14 cellular contexts compared by ENCODE assay signal in genomic region chr17:82152114-82152513, GRCh38.
"Had no signal": no experiment of that assay in that cellular context is flagged by ENCODE, and none has a peak within 500 bp of the region (broad histone marks: within the 10 kb centered on the region; RNA-seq: fewer than 3 reads in every experiment).

No MANE protein-coding gene starts in this region.

- H3K4me3 Mint-ChIP-seq: central memory CD8-positive, alpha-beta T cell; effector memory CD8-positive, alpha-beta T cell; naive thymus-derived CD8-positive, alpha-beta T cell; stimulated activated naive B cell treated with anti-CD40 and anti-IgM and Interleukin-4, amounts not matched to agents 10 μg/mL and 1 μg/mL and 100 μg/mL, for 72 hours had no signal

- DNase-seq: activated naive CD4-positive, alpha-beta T cell treated with anti-CD3 and anti-CD28 coated beads, Interleukin-2, amount 50 U/mL, for 16 hours; amniotic stem cell; effector memory CD8-positive, alpha-beta T cell; foreskin fibroblast; heart left ventricle; stimulated activated CD4-positive, alpha-beta T cell treated with anti-CD3 and anti-CD28 coated beads, Interleukin-2, amount 100 ng/mL, for 24 hours; stimulated activated naive B cell treated with anti-CD40 and anti-IgM and Interleukin-4, amounts not matched to agents 10 μg/mL and 1 μg/mL and 100 μg/mL, for 72 hours; T-helper 2 cell had no signal

- H3K27ac Mint-ChIP-seq: effector memory CD8-positive, alpha-beta T cell; stimulated activated naive B cell treated with anti-CD40 and anti-IgM and Interleukin-4, amounts not matched to agents 10 μg/mL and 1 μg/mL and 100 μg/mL, for 72 hours had no signal

- H3K27me3 ChIP-seq: body of pancreas, esophagus muscularis mucosa, heart left ventricle had no signal

- H3K9me3 ChIP-seq: body of pancreas, esophagus muscularis mucosa, heart left ventricle had no signal

- H3K27me3 Mint-ChIP-seq: central memory CD8-positive, alpha-beta T cell; effector memory CD8-positive, alpha-beta T cell; naive thymus-derived CD8-positive, alpha-beta T cell; stimulated activated naive B cell treated with anti-CD40 and anti-IgM and Interleukin-4, amounts not matched to agents 10 μg/mL and 1 μg/mL and 100 μg/mL, for 72 hours had no signal

- H3K27ac ChIP-seq: esophagus muscularis mucosa, heart left ventricle had no signal

- H3K9me3 Mint-ChIP-seq: central memory CD8-positive, alpha-beta T cell; effector memory CD8-positive, alpha-beta T cell; naive thymus-derived CD8-positive, alpha-beta T cell had no signal

- ATAC-seq: effector memory CD8-positive, alpha-beta T cell; heart left ventricle; naive thymus-derived CD8-positive, alpha-beta T cell; sciatic nerve; stimulated activated naive B cell treated with anti-CD40 and anti-IgM and Interleukin-4, amounts not matched to agents 10 μg/mL and 1 μg/mL and 100 μg/mL, for 72 hours had no signal

- H3K4me3 ChIP-seq: body of pancreas, esophagus muscularis mucosa, heart left ventricle, lung had no signal

- H3K4me1 Mint-ChIP-seq: central memory CD8-positive, alpha-beta T cell; stimulated activated naive B cell treated with anti-CD40 and anti-IgM and Interleukin-4, amounts not matched to agents 10 μg/mL and 1 μg/mL and 100 μg/mL, for 72 hours had no signal
